9 cellular contexts compared by ENCODE assay signal in the genomic region with DNA sequence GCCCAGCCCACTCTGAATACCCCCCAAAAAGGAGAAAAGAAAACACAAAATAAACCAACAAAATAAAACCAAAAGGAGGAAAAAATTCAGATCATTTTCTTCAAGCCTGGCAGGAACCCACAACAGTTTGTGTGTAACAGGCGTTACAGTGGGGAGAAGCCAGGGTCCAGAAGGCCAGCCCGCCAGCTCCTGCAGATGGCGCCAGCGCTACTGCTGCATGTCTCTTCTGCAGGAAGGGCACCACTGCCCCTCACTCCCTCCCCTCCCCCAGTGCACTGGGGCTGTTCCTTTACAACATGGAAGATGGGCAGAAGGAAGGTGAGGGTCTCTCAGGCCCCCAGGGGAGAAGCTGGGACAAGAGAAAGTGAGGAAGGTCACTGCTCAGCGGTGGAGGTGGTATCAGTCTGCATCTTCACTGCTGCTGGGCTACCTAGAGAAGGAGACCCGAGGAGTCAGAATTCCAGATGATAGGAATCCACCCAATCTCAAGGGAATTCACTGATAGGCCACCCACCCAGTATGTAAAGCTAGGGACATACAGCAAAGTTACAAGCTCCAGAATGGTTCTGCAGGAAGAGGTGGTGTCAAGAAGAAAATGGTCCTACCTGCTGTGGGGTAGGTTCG. TPM values are rescaled to one million over a fixed set of nuclear protein-coding genes. Genes with fewer than 3 reads are reported as not detected.
A peak's percentile ranks its signal among the peaks of the same experiment; 100 is the strongest.
DNase-seq lines count a peak whose midpoint lies in the region; ATAC-seq, FAIRE-seq and TF ChIP-seq lines count a peak whose summit lies in the region.
"Had no signal": no experiment of that assay in that cellular context is flagged by ENCODE, and none has a peak within 500 bp of the region (broad histone marks: within the 10 kb centered on the region; RNA-seq: fewer than 3 reads in every experiment).

No MANE protein-coding gene starts in this region.

- TF ChIP-seq CTCF in C4-2B (conservative IDR thresholded peaks at IDR 0.05) (peak; percentile 84), GM20000 (IDR thresholded peaks at IDR 0.05; ENCODE audit: extremely low read depth, missing control alignments) (peak; percentile 73)

- ATAC-seq in activated naive CD8-positive, alpha-beta T cell treated with anti-CD3 and anti-CD28 coated beads, Interleukin-2, amount 10 ng/mL, durations not matched to agents 7 days and 5 days (ENCODE audit: low read depth) = no peak
- ATAC-seq in HG02840 (IDR thresholded peaks at IDR 0.05; ENCODE audit: low FRiP score, unreplicated experiment) = no peak
- ATAC-seq: left lung had no signal

- H3K4me1 Mint-ChIP-seq in activated naive CD8-positive, alpha-beta T cell treated with anti-CD3 and anti-CD28 coated beads, Interleukin-2, amount 10 ng/mL, durations not matched to agents 7 days and 5 days = peaks cover 25% of the 10 kb centered on the region

- no peak overlapping the region for H3K4me3 Mint-ChIP-seq in activated naive CD8-positive, alpha-beta T cell treated with anti-CD3 and anti-CD28 coated beads, Interleukin-2, amount 10 ng/mL, durations not matched to agents 7 days and 5 days

- no peak overlapping the region for H3K27ac ChIP-seq in C4-2B
- H3K27ac ChIP-seq: left lung had no signal

- H3K27ac Mint-ChIP-seq in activated naive CD8-positive, alpha-beta T cell treated with anti-CD3 and anti-CD28 coated beads, Interleukin-2, amount 10 ng/mL, durations not matched to agents 7 days and 5 days = peak overlapping the region; percentile 70

- POLR2A ChIA-PET in activated naive CD8-positive, alpha-beta T cell treated with anti-CD3 and anti-CD28 coated beads, Interleukin-2, amount 10 ng/mL, durations not matched to agents 7 days and 5 days (lab: Charles Lee) = interaction anchor here (0.7 to 1.2 kb wide), 3 partner anchors 35 to 119 kb away, joined by 3 to 4 read pairs (median 3); a partner anchor contains a TSS

- DNase-seq in GM20000 (ENCODE audit: low spot score) (peak; percentile 53), NOMO-1 treated with DMSO at 0.1 percent for 48 hours (lab: John Stamatoyannopoulos, UW; ENCODE audit: unreplicated experiment) (peak; percentile 42), left kidney (ENCODE audit: low read depth, low spot score) (peak; percentile 71), urothelium cell line (ENCODE audit: low spot score) (peak; percentile 68), SKM-1 (lab: John Stamatoyannopoulos, UW; ENCODE audit: unreplicated experiment) (no peak)
- peak; percentile 63 for DNase-seq in activated naive CD8-positive, alpha-beta T cell treated with anti-CD3 and anti-CD28 coated beads, Interleukin-2, amount 10 ng/mL, durations not matched to agents 7 days and 5 days

- H3K9me3 Mint-ChIP-seq in activated naive CD8-positive, alpha-beta T cell treated with anti-CD3 and anti-CD28 coated beads, Interleukin-2, amount 10 ng/mL, durations not matched to agents 7 days and 5 days = no peaks in the 10 kb centered on the region

- H3K36me3 Mint-ChIP-seq in activated naive CD8-positive, alpha-beta T cell treated with anti-CD3 and anti-CD28 coated beads, Interleukin-2, amount 10 ng/mL, durations not matched to agents 7 days and 5 days = peaks cover 27% of the 10 kb centered on the region

- no peak for FAIRE-seq in urothelium cell line (lab: Jason Lieb, UNC)

- H3K27me3 Mint-ChIP-seq in activated naive CD8-positive, alpha-beta T cell treated with anti-CD3 and anti-CD28 coated beads, Interleukin-2, amount 10 ng/mL, durations not matched to agents 7 days and 5 days = no peaks in the 10 kb centered on the region

RNA-seq across cellular contexts. Expression of a gene that starts 2.3 kb away (rescaled TPM):
- total RNA-seq in activated naive CD8-positive, alpha-beta T cell treated with anti-CD3 and anti-CD28 coated beads, Interleukin-2, amount 10 ng/mL, durations not matched to agents 7 days and 5 days = 10 to 100 TPM; 76.1 to 78.6 TPM

RNA-seq across cellular contexts. Expression of a gene that starts 14.5 kb away (rescaled TPM):
- total RNA-seq in activated naive CD8-positive, alpha-beta T cell treated with anti-CD3 and anti-CD28 coated beads, Interleukin-2, amount 10 ng/mL, durations not matched to agents 7 days and 5 days = 10 to 100 TPM; 35.8 to 37.5 TPM

RNA-seq across cellular contexts. Expression of a gene that starts 36.1 kb away (rescaled TPM):
- 1,000 to 10,000 TPM; 4,618 to 4,824 TPM for total RNA-seq in activated naive CD8-positive, alpha-beta T cell treated with anti-CD3 and anti-CD28 coated beads, Interleukin-2, amount 10 ng/mL, durations not matched to agents 7 days and 5 days

RNA-seq across cellular contexts. Expression of a gene that starts 36.8 kb away (rescaled TPM):
- total RNA-seq in activated naive CD8-positive, alpha-beta T cell treated with anti-CD3 and anti-CD28 coated beads, Interleukin-2, amount 10 ng/mL, durations not matched to agents 7 days and 5 days = 100 to 1,000 TPM; 273 to 277 TPM
